In genomic region chr10:78656815-78657621, GRCh38 we compare ENCODE assay signal across 9 cellular contexts.
DNase-seq lines count a peak whose midpoint lies in the region; ATAC-seq and TF ChIP-seq lines count a peak whose summit lies in the region.
"Had no signal": no experiment of that assay in that cellular context is flagged by ENCODE, and none has a peak within 500 bp of the region (broad histone marks: within the 10 kb centered on the region; RNA-seq: fewer than 3 reads in every experiment).

No MANE protein-coding gene starts in this region.

- no peak overlapping the region for H3K4me2 ChIP-seq in mesenchymal stem cell (ENCODE audit: low read length, poor library complexity, severe bottlenecking)

- no peaks in the 10 kb centered on the region for H3K36me3 ChIP-seq in mesenchymal stem cell (ENCODE audit: control insufficient read depth in 1 of 2, insufficient read depth in 2 of 2, low read depth in 1 of 2, low read length in 2 of 2)
- H3K36me3 ChIP-seq: ascending aorta had no signal

- H2AK5ac ChIP-seq in mesenchymal stem cell (ENCODE audit: low read length, severe bottlenecking): peak overlapping the region; percentile 4

- H3K27me3 ChIP-seq in dorsolateral prefrontal cortex (no peaks in the 10 kb centered on the region), mesenchymal stem cell (ENCODE audit: control insufficient read depth in 1 of 2, insufficient read depth in 1 of 2, low read length in 2 of 2) (peaks cover 0 to 3% of the 10 kb centered on the region in 2 experiments)
- H3K27me3 ChIP-seq: ascending aorta had no signal

- H2BK15ac ChIP-seq in mesenchymal stem cell (ENCODE audit: low read depth, poor library complexity, severe bottlenecking): no peak overlapping the region

- no peak overlapping the region for H4K8ac ChIP-seq in mesenchymal stem cell (ENCODE audit: low read length)

- H2BK12ac ChIP-seq in mesenchymal stem cell (ENCODE audit: low read length in 2 of 2): no peak overlapping the region

- peak overlapping the region; percentile 22 for H3K9ac ChIP-seq in mesenchymal stem cell (ENCODE audit: low read length)

- DNase-seq in NCI-H526 (lab: John Stamatoyannopoulos, UW) (peak; percentile 61 to 80), dorsolateral prefrontal cortex (peak in 9 of 10 donors; percentile 51 to 73 (median 71)), mesenchymal stem cell (peak; percentile 33), substantia nigra (lab: John Stamatoyannopoulos, UW) (peak in 42 of 49 donors; percentile 4 to 75 (median 44)), T1000 (lab: John Stamatoyannopoulos, UW) (no peak), NCI-H226 (no peak)
- DNase-seq in central memory CD4-positive, alpha-beta T cell: no peak

- intact Hi-C loops in dorsolateral prefrontal cortex (cut with DNase I): loop anchor here (2.0 to 10.0 kb wide), 6 partner anchors 80 to 612 kb away; no protein-coding TSS in a partner anchor

- H3K27ac ChIP-seq in dorsolateral prefrontal cortex: peak overlapping the region in 4 of 59 donors; percentile 8 to 54 (median 15)
- H3K27ac ChIP-seq in mesenchymal stem cell (ENCODE audit: low read length, poor library complexity, severe bottlenecking): no peak overlapping the region
- H3K27ac ChIP-seq in substantia nigra (ENCODE audit: low read depth, low read length, poor library complexity, severe bottlenecking): no peak overlapping the region
- H3K27ac ChIP-seq: ascending aorta had no signal

- H2BK120ac ChIP-seq in mesenchymal stem cell (ENCODE audit: low read depth, low read length): no peak overlapping the region

- H3K23ac ChIP-seq in mesenchymal stem cell (ENCODE audit: low read length in 2 of 2): no peak overlapping the region

- no peak overlapping the region for H3K18ac ChIP-seq in mesenchymal stem cell (ENCODE audit: low read depth in 1 of 2, low read length in 2 of 2)

- no peak overlapping the region for H2BK5ac ChIP-seq in mesenchymal stem cell (ENCODE audit: low read depth, low read length, poor library complexity, severe bottlenecking)

- no peaks in the 10 kb centered on the region for H3K79me1 ChIP-seq in mesenchymal stem cell (replicated peaks; ENCODE audit: low read length, poor library complexity, severe bottlenecking)

- no peak overlapping the region for H3K4ac ChIP-seq in mesenchymal stem cell (ENCODE audit: low read depth in 1 of 2, low read length in 2 of 2)

- TF ChIP-seq CTCF in dorsolateral prefrontal cortex (IDR thresholded peaks at IDR 0.05 in 54 of 56, conservative IDR thresholded peaks at IDR 0.05 in 2 of 56; ENCODE audit: low read depth in 1 of 56, partially characterized antibody in 56 of 56): peak in 1 of 56 donors; percentile 18

- WGBS in mesenchymal stem cell: 49% methylated on average over 15 of the region's 24 CpGs

- H4K91ac ChIP-seq in mesenchymal stem cell (ENCODE audit: low read length): no peak overlapping the region

- no peak for ATAC-seq in GM19463 (IDR thresholded peaks at IDR 0.05; ENCODE audit: unreplicated experiment)

- no peak overlapping the region for H3K14ac ChIP-seq in mesenchymal stem cell (ENCODE audit: low read length in 2 of 2)

- peaks cover 3% of the 10 kb centered on the region for H3K4me1 ChIP-seq in mesenchymal stem cell (ENCODE audit: control insufficient read depth, insufficient read depth, low read depth, low read length)
- H3K4me1 ChIP-seq: ascending aorta had no signal

- peak overlapping the region in 5 of 59 donors; percentile 8 to 25 (median 10) for H3K4me3 ChIP-seq in dorsolateral prefrontal cortex
- H3K4me3 ChIP-seq in mesenchymal stem cell (ENCODE audit: insufficient read depth in 1 of 2, low read depth in 1 of 2, low read length in 2 of 2): no peak overlapping the region
- H3K4me3 ChIP-seq: ascending aorta had no signal

- H2AFZ ChIP-seq in mesenchymal stem cell (ENCODE audit: low read depth, low read length): no peak overlapping the region

- no peaks in the 10 kb centered on the region for H3K9me3 ChIP-seq in mesenchymal stem cell (ENCODE audit: control insufficient read depth, low read length)
- H3K9me3 ChIP-seq: ascending aorta had no signal

Comparison
In these comparisons a context has a peak if more than half of its experiments do, and no peak if none do; other contexts are left out.
1. DNase-seq: peak in NCI-H526 (2 of 2), dorsolateral prefrontal cortex (9 of 10), mesenchymal stem cell (single experiment) and substantia nigra (42 of 49); none in T1000 (single experiment), central memory CD4-positive, alpha-beta T cell (single experiment) and NCI-H226 (single experiment).